11 cellular contexts compared by ENCODE assay signal in the genomic region with DNA sequence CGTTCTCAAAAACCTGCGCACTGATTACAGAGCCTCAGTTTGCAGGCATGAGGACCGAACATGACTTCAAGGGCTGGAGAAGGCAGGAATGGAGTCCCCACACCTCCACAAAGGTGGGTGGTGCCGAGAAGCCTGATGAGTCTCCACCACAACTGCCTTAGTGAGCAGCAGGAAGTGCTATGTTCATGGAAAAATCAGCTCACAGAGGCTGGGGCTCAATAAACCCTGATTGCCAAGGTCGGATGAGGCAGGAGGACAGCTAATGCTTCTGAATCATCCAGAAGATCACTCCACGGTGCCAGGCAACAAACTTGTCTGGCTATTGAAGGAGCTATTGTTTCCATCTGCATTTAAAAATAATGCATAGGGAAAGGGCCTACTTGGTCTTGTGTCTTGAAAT. TPM values are rescaled to one million over a fixed set of nuclear protein-coding genes. Genes with fewer than 3 reads are reported as not detected.
DNase-seq lines count a peak whose midpoint lies in the region; ATAC-seq and TF ChIP-seq lines count a peak whose summit lies in the region.
"Had no signal": no experiment of that assay in that cellular context is flagged by ENCODE, and none has a peak within 500 bp of the region (broad histone marks: within the 10 kb centered on the region; RNA-seq: fewer than 3 reads in every experiment).

No MANE protein-coding gene starts in this region.

- no peaks in the 10 kb centered on the region for H3K9me3 ChIP-seq in OCI-LY7 (ENCODE audit: low read length)
- H3K9me3 ChIP-seq: uterus had no signal

- H3K9me2 ChIP-seq in OCI-LY7 (ENCODE audit: insufficient read depth, low read length), result no peaks in the 10 kb centered on the region

- CTCF ChIA-PET in OCI-LY7 (lab: Charles Lee; ENCODE audit: unreplicated experiment), result no interaction called here

- POLR2A ChIA-PET in OCI-LY7 (lab: Charles Lee), result no interaction called here

- ATAC-seq in GM21825 (IDR thresholded peaks at IDR 0.05; ENCODE audit: unreplicated experiment), result no peak
- ATAC-seq: HepG2 had no signal

- no peak overlapping the region for H2AFZ ChIP-seq in OCI-LY7 (ENCODE audit: low read length)

- H3K27ac ChIP-seq in OCI-LY7 (ENCODE audit: low read depth, low read length, poor library complexity, severe bottlenecking), result no peak overlapping the region
- H3K27ac ChIP-seq: uterus had no signal

- no peaks in the 10 kb centered on the region for H3K4me1 ChIP-seq in OCI-LY7 (ENCODE audit: insufficient read depth, low read length, poor library complexity, severe bottlenecking)
- H3K4me1 ChIP-seq: uterus had no signal

- DNase-seq in DMS79 treated with DMSO at 0.1 percent for 48 hours (lab: John Stamatoyannopoulos, UW), result peak; percentile 49
- no peak for DNase-seq in OCI-LY7 (ENCODE audit: low spot score)
- peak; percentile 47 for DNase-seq in dedifferentiated amniotic fluid mesenchymal stem cell (ENCODE audit: extremely low spot score)
- DNase-seq in skeletal muscle cell (ENCODE audit: low read depth), result peak; percentile 43
- no peak for DNase-seq in activated CD8-positive, alpha-beta memory T cell treated with anti-CD3 and anti-CD28 coated beads, Interleukin-2, amount 50 U/mL, for 48 hours
- DNase-seq in SHP77 treated with DMSO at 0.1 percent for 48 hours (lab: John Stamatoyannopoulos, UW), result no peak
- DNase-seq in cardiac septum (ENCODE audit: low spot score), result no peak
- DNase-seq: NCI-H526, uterus had no signal

- H3K4me3 ChIP-seq in OCI-LY7 (ENCODE audit: low read depth, low read length, poor library complexity, severe bottlenecking), result no peak overlapping the region
- no peak overlapping the region for H3K4me3 ChIP-seq in skeletal muscle cell (ENCODE audit: low read depth, low read length)
- H3K4me3 ChIP-seq: uterus had no signal

- no TSS peak for BruUV-seq in OCI-LY7 (replicated peaks; lab: Mats Ljungman, UMichigan)

- 0 out of 2 replicates have a peak, but pooled peaks have one; percentile 2 for TF ChIP-seq CTCF in OCI-LY7 (conservative IDR thresholded peaks at IDR 0.05; ENCODE audit: low read length)

- H4K20me1 ChIP-seq in OCI-LY7 (ENCODE audit: insufficient read depth, low read length), result no peaks in the 10 kb centered on the region

- no peak overlapping the region for H3K4me2 ChIP-seq in OCI-LY7 (ENCODE audit: low read length)

- no peaks in the 10 kb centered on the region for H3K79me2 ChIP-seq in OCI-LY7 (ENCODE audit: insufficient read depth, low read depth, low read length)

- H3K36me3 ChIP-seq in OCI-LY7 (ENCODE audit: insufficient read depth, low read length), result peaks cover 4% of the 10 kb centered on the region
- H3K36me3 ChIP-seq: uterus had no signal

- intact Hi-C loops in OCI-LY7 (cut with micrococcal nuclease; ENCODE audit: unreplicated experiment), result no loop called here
- intact Hi-C loops in cardiac septum (cut with DNase I), result no loop called here

RNA-seq across cellular contexts. Expression of a gene that starts 31.1 kb away (rescaled TPM):
- total RNA-seq in OCI-LY7 (2014; rRNA removed; shearing (Covaris generic)), result 18.8 and 20.9 TPM in 2 replicates
- 29.1 and 37.5 TPM in 2 replicates for total RNA-seq in OCI-LY7 (2022)
- 15.6 TPM for total RNA-seq in cardiac septum

Comparison
In these comparisons a context has a peak if more than half of its experiments do, and no peak if none do; other contexts are left out.
1. DNase-seq: peak in DMS79 treated with DMSO at 0.1 percent for 48 hours (single experiment), dedifferentiated amniotic fluid mesenchymal stem cell (single experiment) and skeletal muscle cell (single experiment); none in OCI-LY7 (single experiment), activated CD8-positive, alpha-beta memory T cell treated with anti-CD3 and anti-CD28 coated beads, Interleukin-2, amount 50 U/mL, for 48 hours (single experiment), SHP77 treated with DMSO at 0.1 percent for 48 hours (single experiment) and cardiac septum (single experiment).